In the genomic region with DNA sequence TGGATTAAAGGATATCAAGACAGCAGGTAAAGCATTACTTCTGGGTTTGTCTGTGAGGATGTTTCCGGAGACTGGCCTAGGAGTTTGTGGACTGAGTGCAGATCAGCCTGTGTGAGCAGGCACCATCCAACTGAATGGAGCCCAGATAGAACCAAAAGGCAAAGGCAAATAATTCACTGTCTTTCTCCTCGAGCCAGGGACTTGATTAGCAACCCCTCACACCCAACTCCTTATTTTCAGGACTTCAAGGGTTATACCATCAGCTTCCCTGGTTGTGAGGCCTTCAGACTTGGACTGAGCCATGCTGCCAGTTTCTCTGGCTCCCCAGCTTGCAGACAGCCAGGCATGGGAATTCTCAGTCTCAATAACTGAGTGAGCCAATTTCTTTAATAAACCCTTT, we compare ENCODE assay signal across 1 cellular context.
TF ChIP-seq lines count a peak whose summit lies in the region.

No MANE protein-coding gene starts in this region.

TF ChIP-seq in HepG2, 621 proteins besides CTCF, POLR2A, EP300 and RAD21 (continued from another document):
- TF ChIP-seq, protein P1, sequence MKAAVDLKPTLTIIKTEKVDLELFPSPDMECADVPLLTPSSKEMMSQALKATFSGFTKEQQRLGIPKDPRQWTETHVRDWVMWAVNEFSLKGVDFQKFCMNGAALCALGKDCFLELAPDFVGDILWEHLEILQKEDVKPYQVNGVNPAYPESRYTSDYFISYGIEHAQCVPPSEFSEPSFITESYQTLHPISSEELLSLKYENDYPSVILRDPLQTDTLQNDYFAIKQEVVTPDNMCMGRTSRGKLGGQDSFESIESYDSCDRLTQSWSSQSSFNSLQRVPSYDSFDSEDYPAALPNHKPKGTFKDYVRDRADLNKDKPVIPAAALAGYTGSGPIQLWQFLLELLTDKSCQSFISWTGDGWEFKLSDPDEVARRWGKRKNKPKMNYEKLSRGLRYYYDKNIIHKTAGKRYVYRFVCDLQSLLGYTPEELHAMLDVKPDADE (CRISPR knock-in tag; IDR thresholded peaks at IDR 0.05): no peak
- TF ChIP-seq CHD2 (IDR thresholded peaks at IDR 0.05; ENCODE audit: low read depth, low read length) (no peak), ZNF335 (CRISPR knock-in tag; IDR thresholded peaks at IDR 0.05) (no peak)
- TF ChIP-seq, protein P2, sequence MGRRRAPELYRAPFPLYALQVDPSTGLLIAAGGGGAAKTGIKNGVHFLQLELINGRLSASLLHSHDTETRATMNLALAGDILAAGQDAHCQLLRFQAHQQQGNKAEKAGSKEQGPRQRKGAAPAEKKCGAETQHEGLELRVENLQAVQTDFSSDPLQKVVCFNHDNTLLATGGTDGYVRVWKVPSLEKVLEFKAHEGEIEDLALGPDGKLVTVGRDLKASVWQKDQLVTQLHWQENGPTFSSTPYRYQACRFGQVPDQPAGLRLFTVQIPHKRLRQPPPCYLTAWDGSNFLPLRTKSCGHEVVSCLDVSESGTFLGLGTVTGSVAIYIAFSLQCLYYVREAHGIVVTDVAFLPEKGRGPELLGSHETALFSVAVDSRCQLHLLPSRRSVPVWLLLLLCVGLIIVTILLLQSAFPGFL (CRISPR knock-in tag; IDR thresholded peaks at IDR 0.05): no peak
TF ChIP-seq in HepG2: peak in this region for 3.
